ENCODE assay signal across 10 cellular contexts in the genomic region with DNA sequence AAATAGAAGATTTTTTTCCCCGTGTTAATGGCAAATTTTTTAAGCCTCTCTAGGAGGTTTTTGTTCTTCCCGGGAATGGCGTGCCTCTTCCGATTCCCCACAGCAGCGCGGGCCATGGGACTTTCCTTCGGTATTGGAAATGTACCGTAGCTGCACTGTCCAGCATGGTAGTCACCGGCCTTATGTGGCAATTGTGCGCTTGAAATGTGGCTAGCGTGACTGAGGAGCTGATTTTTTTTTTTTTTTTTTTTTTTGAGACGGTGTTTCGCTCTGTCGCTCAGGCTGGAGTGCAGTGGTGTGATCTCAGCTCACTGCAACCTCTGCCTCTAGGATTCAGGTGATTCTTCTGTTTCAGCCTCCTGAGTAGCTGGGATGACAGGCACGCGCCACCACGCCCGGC. TPM values are rescaled to one million over a fixed set of nuclear protein-coding genes. Genes with fewer than 3 reads are reported as not detected.
DNase-seq lines count a peak whose midpoint lies in the region; ATAC-seq and TF ChIP-seq lines count a peak whose summit lies in the region.
"Had no signal": no experiment of that assay in that cellular context is flagged by ENCODE, and none has a peak within 500 bp of the region (broad histone marks: within the 10 kb centered on the region; RNA-seq: fewer than 3 reads in every experiment).

No MANE protein-coding gene starts in this region.

- H3K36me3 ChIP-seq in trophoblast cell (ENCODE audit: control insufficient read depth in 1 of 2, insufficient read depth in 2 of 2, low read length in 2 of 2) (peaks cover 4 to 8% of the 10 kb centered on the region in 2 experiments), tibial artery (peaks cover 7 to 15% (median 14%) of the 10 kb centered on the region in 3 donors)

- peak overlapping the region; percentile 85 for H4K8ac ChIP-seq in trophoblast cell (ENCODE audit: low read depth, low read length)

- H2AFZ ChIP-seq in trophoblast cell (ENCODE audit: insufficient read depth, low read length, poor library complexity), result no peak overlapping the region

- H3K4me1 Mint-ChIP-seq in activated CD4-positive, alpha-beta T cell treated with anti-CD3 and anti-CD28 coated beads, Interleukin-2, amount 10 ng/mL, durations not matched to agents 24 days and 14 days, result peaks cover 31% of the 10 kb centered on the region
- peaks cover 29% of the 10 kb centered on the region for H3K4me1 Mint-ChIP-seq in chondrocyte (ENCODE audit: low read depth)

- intact Hi-C loops in activated CD4-positive, alpha-beta T cell treated with anti-CD3 and anti-CD28 coated beads, Interleukin-2, amount 10 ng/mL, durations not matched to agents 24 days and 14 days (cut with micrococcal nuclease), result loop anchor here (1.0 to 5.0 kb wide), 8 partner anchors 38 to 893 kb away; a partner anchor contains a TSS
- intact Hi-C loops in tibial artery (cut with DNase I; ENCODE audit: low total_unique reads), result loop anchor here (1.0 to 5.0 kb wide), 2 partner anchors 147 to 168 kb away; no protein-coding TSS in a partner anchor

- H3K27me3 ChIP-seq in trophoblast cell (ENCODE audit: insufficient read depth, low read length), result no peaks in the 10 kb centered on the region
- no peaks in the 10 kb centered on the region for H3K27me3 ChIP-seq in tibial artery
- H3K27me3 ChIP-seq: cardiac muscle cell, MG63 had no signal

- H3K4me1 ChIP-seq in trophoblast cell (ENCODE audit: control insufficient read depth in 1 of 2, insufficient read depth in 2 of 2, low read length in 2 of 2), result peaks cover 3% of the 10 kb centered on the region in 2 experiments
- H3K4me1 ChIP-seq in tibial artery, result peaks cover 0 to 34% (median 23%) of the 10 kb centered on the region in 4 donors

- no peak overlapping the region for H3K4ac ChIP-seq in trophoblast cell (ENCODE audit: low read depth, low read length)

- H3K27me3 Mint-ChIP-seq in activated CD4-positive, alpha-beta T cell treated with anti-CD3 and anti-CD28 coated beads, Interleukin-2, amount 10 ng/mL, durations not matched to agents 24 days and 14 days, result peaks cover 2% of the 10 kb centered on the region
- peaks cover 3% of the 10 kb centered on the region for H3K27me3 Mint-ChIP-seq in chondrocyte (ENCODE audit: low read depth)

- no peak overlapping the region for H3K23ac ChIP-seq in trophoblast cell (ENCODE audit: low read length)

- H3K9me3 ChIP-seq in trophoblast cell (ENCODE audit: insufficient read depth, low read depth, low read length), result peaks cover 1% of the 10 kb centered on the region
- H3K9me3 ChIP-seq in tibial artery, result no peaks in the 10 kb centered on the region
- H3K9me3 ChIP-seq: MG63 had no signal

- ATAC-seq in HG02610 (IDR thresholded peaks at IDR 0.05; ENCODE audit: unreplicated experiment), result no peak

- H3K18ac ChIP-seq in trophoblast cell (ENCODE audit: low read length), result no peak overlapping the region

- H3K4me3 Mint-ChIP-seq in activated CD4-positive, alpha-beta T cell treated with anti-CD3 and anti-CD28 coated beads, Interleukin-2, amount 10 ng/mL, durations not matched to agents 24 days and 14 days, result peak overlapping the region; percentile 99
- no peak overlapping the region for H3K4me3 Mint-ChIP-seq in chondrocyte (ENCODE audit: unreplicated experiment)

- peaks cover 3% of the 10 kb centered on the region for H3K79me2 ChIP-seq in trophoblast cell (ENCODE audit: control insufficient read depth, insufficient read depth, low read length, poor library complexity)

- H2BK5ac ChIP-seq in trophoblast cell (ENCODE audit: low read depth, low read length, poor library complexity), result peak overlapping the region; percentile 21

- peak overlapping the region; percentile 83 for H2AK5ac ChIP-seq in trophoblast cell (ENCODE audit: low read length)

- peak overlapping the region; percentile 83 for H2BK120ac ChIP-seq in trophoblast cell (ENCODE audit: insufficient read depth, low read length, poor library complexity)

- H2BK12ac ChIP-seq in trophoblast cell (ENCODE audit: low read length), result peak overlapping the region; percentile 98

- WGBS in trophoblast cell (ENCODE audit: extremely low coverage, insufficient coverage, insufficient read length), result no CpG with 5 or more reads among the region's 18 CpGs

- no peak overlapping the region for H3K27ac ChIP-seq in trophoblast cell (ENCODE audit: low read depth, low read length)
- no peak overlapping the region for H3K27ac ChIP-seq in tibial artery
- H3K27ac ChIP-seq: cardiac muscle cell had no signal

- H3K27ac Mint-ChIP-seq in activated CD4-positive, alpha-beta T cell treated with anti-CD3 and anti-CD28 coated beads, Interleukin-2, amount 10 ng/mL, durations not matched to agents 24 days and 14 days, result peak overlapping the region; percentile 97
- peak overlapping the region; percentile 17 for H3K27ac Mint-ChIP-seq in chondrocyte (ENCODE audit: unreplicated experiment)

- peak overlapping the region; percentile 62 for H4K91ac ChIP-seq in trophoblast cell (ENCODE audit: low read depth, low read length)

- H3K9me3 Mint-ChIP-seq in activated CD4-positive, alpha-beta T cell treated with anti-CD3 and anti-CD28 coated beads, Interleukin-2, amount 10 ng/mL, durations not matched to agents 24 days and 14 days, result no peaks in the 10 kb centered on the region
- H3K9me3 Mint-ChIP-seq in chondrocyte (ENCODE audit: low read depth), result no peaks in the 10 kb centered on the region

- H3K4me3 ChIP-seq in trophoblast cell (ENCODE audit: low read depth, low read length) (no peak overlapping the region), tibial artery (no peak overlapping the region)
- H3K4me3 ChIP-seq: cardiac muscle cell had no signal

- no peak overlapping the region for H3K4me2 ChIP-seq in trophoblast cell (ENCODE audit: low read length)

- H4K12ac ChIP-seq in trophoblast cell (ENCODE audit: low read depth, low read length), result peak overlapping the region; percentile 62

- DNase-seq in activated CD4-positive, alpha-beta T cell treated with anti-CD3 and anti-CD28 coated beads, Interleukin-2, amount 10 ng/mL, durations not matched to agents 24 days and 14 days, result peak; percentile 53
- DNase-seq in activated CD4-positive, alpha-beta T cell treated with anti-CD3 and anti-CD28 coated beads for 48 hours, result no peak
- peak; percentile 34 to 39 for DNase-seq in NOMO-1 (lab: John Stamatoyannopoulos, UW; ENCODE audit: unreplicated experiment in 2 of 2)
- DNase-seq in chondrocyte (ENCODE audit: low spot score), result no peak
- DNase-seq in trophoblast cell, result peak; percentile 69 to 81
- DNase-seq in tibial artery, result no peak
- DNase-seq in NCI-H524 treated with DMSO at 0.1 percent for 48 hours (lab: John Stamatoyannopoulos, UW), result no peak

- H3K79me1 ChIP-seq in trophoblast cell (ENCODE audit: low read length), result peaks cover 5% of the 10 kb centered on the region

- peaks cover 31% of the 10 kb centered on the region for H3K36me3 Mint-ChIP-seq in activated CD4-positive, alpha-beta T cell treated with anti-CD3 and anti-CD28 coated beads, Interleukin-2, amount 10 ng/mL, durations not matched to agents 24 days and 14 days (ENCODE audit: low read depth)
- H3K36me3 Mint-ChIP-seq in chondrocyte (ENCODE audit: low read depth), result peaks cover 2% of the 10 kb centered on the region

- TF ChIP-seq CTCF in chondrocyte (IDR thresholded peaks at IDR 0.05) (no peak), tibial artery (IDR thresholded peaks at IDR 0.05) (no peak)

- H3K14ac ChIP-seq in trophoblast cell (ENCODE audit: low read length), result no peak overlapping the region

- H3K9ac ChIP-seq in trophoblast cell (ENCODE audit: low read length), result no peak overlapping the region

RNA-seq across cellular contexts. Expression of a gene that starts 0.9 kb away (rescaled TPM):
- total RNA-seq in activated CD4-positive, alpha-beta T cell treated with anti-CD3 and anti-CD28 coated beads, Interleukin-2, amount 10 ng/mL, durations not matched to agents 24 days and 14 days, result 42.7 and 44.6 TPM in 2 replicates
- 32.7 to 54.6 TPM (median 35.8 TPM) in 3 replicates for total RNA-seq in chondrocyte
- 27.9 and 28.4 TPM in 2 replicates for polyA plus RNA-seq in trophoblast cell (2013)

RNA-seq across cellular contexts. Expression of a gene that starts 38.2 kb away (rescaled TPM):
- total RNA-seq in activated CD4-positive, alpha-beta T cell treated with anti-CD3 and anti-CD28 coated beads, Interleukin-2, amount 10 ng/mL, durations not matched to agents 24 days and 14 days, result 126 TPM in 2 replicates
- 132 to 200 TPM (median 134 TPM) in 3 replicates for total RNA-seq in chondrocyte
- 47.9 and 48.9 TPM in 2 replicates for polyA plus RNA-seq in trophoblast cell (2013)

Comparison
In these comparisons a context has a peak if more than half of its experiments do, and no peak if none do; other contexts are left out.
1. DNase-seq: peak in activated CD4-positive, alpha-beta T cell treated with anti-CD3 and anti-CD28 coated beads, Interleukin-2, amount 10 ng/mL, durations not matched to agents 24 days and 14 days (single experiment), NOMO-1 (2 of 2) and trophoblast cell (2 of 2); none in activated CD4-positive, alpha-beta T cell treated with anti-CD3 and anti-CD28 coated beads for 48 hours (single experiment), chondrocyte (single experiment), tibial artery (0 of 2) and NCI-H524 treated with DMSO at 0.1 percent for 48 hours (single experiment).